In the genomic region with DNA sequence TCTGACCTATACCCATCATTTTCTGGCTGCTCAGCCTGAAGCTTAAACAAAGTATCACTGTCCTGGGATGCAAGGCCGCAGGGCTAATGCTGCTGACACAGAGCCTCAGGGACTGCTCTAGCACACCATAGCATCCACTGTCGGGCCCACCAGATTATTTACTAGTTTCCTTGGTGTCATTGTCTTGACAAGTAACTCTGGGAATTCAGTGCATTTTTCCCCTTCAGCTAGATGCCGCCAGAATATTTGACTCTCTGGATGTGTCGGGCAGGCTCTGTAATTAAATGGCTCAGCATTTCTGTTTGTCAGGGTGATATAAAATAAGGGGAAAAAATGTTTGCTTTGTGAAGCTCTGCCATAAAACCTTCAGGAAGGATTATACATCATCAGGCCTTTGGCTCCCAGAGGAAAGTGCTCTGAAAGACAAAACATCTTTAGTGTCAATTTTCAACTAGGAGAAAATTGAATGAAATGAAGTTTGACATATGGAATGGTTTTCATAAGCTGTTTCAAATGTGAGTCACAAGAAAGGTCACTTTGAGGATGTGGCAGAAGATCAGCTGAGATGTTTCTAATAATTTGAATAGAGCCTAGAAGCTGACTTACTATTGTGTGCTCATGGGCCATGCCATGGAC, we compare ENCODE assay signal across 22 cellular contexts.
DNase-seq lines count a peak whose midpoint lies in the region; ATAC-seq, FAIRE-seq and TF ChIP-seq lines count a peak whose summit lies in the region.
"Had no signal": no experiment of that assay in that cellular context is flagged by ENCODE, and none has a peak within 500 bp of the region (broad histone marks: within the 10 kb centered on the region; RNA-seq: fewer than 3 reads in every experiment).

No MANE protein-coding gene starts in this region.

- peak overlapping the region; percentile 18 for H3K4me3 ChIP-seq in adipocyte (ENCODE audit: low read length)
- H3K4me3 ChIP-seq in foreskin fibroblast (ENCODE audit: low read depth in 1 of 2, low read length in 2 of 2) = no peak overlapping the region
- H3K4me3 ChIP-seq in trophoblast cell (ENCODE audit: low read depth, low read length) = no peak overlapping the region
- no peak overlapping the region for H3K4me3 ChIP-seq in kidney (ENCODE audit: low read length in 2 of 2)
- H3K4me3 ChIP-seq: breast epithelium, esophagus muscularis mucosa, mucosa of descending colon, sigmoid colon, uterus had no signal

- H3K27me3 ChIP-seq in adipocyte (replicated peaks; ENCODE audit: control insufficient read depth, insufficient read depth, low read length) (no peaks in the 10 kb centered on the region), trophoblast cell (ENCODE audit: insufficient read depth, low read length) (no peaks in the 10 kb centered on the region)
- H3K27me3 ChIP-seq: breast epithelium, esophagus muscularis mucosa, sigmoid colon, uterus had no signal

- no peak overlapping the region for H3K4ac ChIP-seq in trophoblast cell (ENCODE audit: low read depth, low read length)

- POLR2A ChIA-PET in MCF 10A (lab: Yijun Ruan, JAX) = no interaction called here

- H3K36me3 Mint-ChIP-seq in MCF 10A (ENCODE audit: insufficient read depth, unreplicated experiment) = no peaks in the 10 kb centered on the region
- H3K36me3 Mint-ChIP-seq: activated naive CD4-positive, alpha-beta T cell treated with anti-CD3 and anti-CD28 coated beads, Interleukin-2, amount 10 ng/mL, durations not matched to agents 7 days and 5 days had no signal

- H3K9me3 ChIP-seq in adipocyte (ENCODE audit: control insufficient read depth, low read length) (no peaks in the 10 kb centered on the region), trophoblast cell (ENCODE audit: insufficient read depth, low read depth, low read length) (no peaks in the 10 kb centered on the region), kidney (ENCODE audit: control insufficient read depth in 1 of 2, low read length in 2 of 2) (no peaks in the 10 kb centered on the region)
- H3K9me3 ChIP-seq: breast epithelium, Caco-2, esophagus muscularis mucosa, mucosa of descending colon, sigmoid colon, uterus had no signal

- H3K27me3 Mint-ChIP-seq in MCF 10A (ENCODE audit: insufficient read depth, unreplicated experiment) = no peaks in the 10 kb centered on the region
- H3K27me3 Mint-ChIP-seq: activated CD4-positive, alpha-beta T cell treated with anti-CD3 and anti-CD28 coated beads, Interleukin-2, amount 10 ng/mL, durations not matched to agents 24 days and 14 days; activated naive CD4-positive, alpha-beta T cell treated with anti-CD3 and anti-CD28 coated beads, Interleukin-2, amount 10 ng/mL, durations not matched to agents 7 days and 5 days had no signal

- peaks cover 21% of the 10 kb centered on the region for H3K4me1 Mint-ChIP-seq in MCF 10A (ENCODE audit: insufficient read depth, unreplicated experiment)
- H3K4me1 Mint-ChIP-seq: activated CD4-positive, alpha-beta T cell treated with anti-CD3 and anti-CD28 coated beads, Interleukin-2, amount 10 ng/mL, durations not matched to agents 24 days and 14 days; activated naive CD4-positive, alpha-beta T cell treated with anti-CD3 and anti-CD28 coated beads, Interleukin-2, amount 10 ng/mL, durations not matched to agents 7 days and 5 days had no signal

- H3K36me3 ChIP-seq in adipocyte (ENCODE audit: control insufficient read depth, insufficient read depth, low read length, severe bottlenecking) (no peaks in the 10 kb centered on the region), trophoblast cell (ENCODE audit: control insufficient read depth in 1 of 2, insufficient read depth in 2 of 2, low read length in 2 of 2) (no peaks in the 10 kb centered on the region), kidney (ENCODE audit: control insufficient read depth in 1 of 2, insufficient read depth in 2 of 2, low read length in 2 of 2) (no peaks in the 10 kb centered on the region)
- H3K36me3 ChIP-seq: breast epithelium, esophagus muscularis mucosa, sigmoid colon, uterus had no signal

- no peak overlapping the region for H2AFZ ChIP-seq in trophoblast cell (ENCODE audit: insufficient read depth, low read length, poor library complexity)

- no peak for FAIRE-seq in kidney (lab: Jason Lieb, UNC)

- H3K79me1 ChIP-seq in trophoblast cell (ENCODE audit: low read length) = peaks cover 4% of the 10 kb centered on the region

- peak overlapping the region; percentile 81 for H2BK5ac ChIP-seq in trophoblast cell (ENCODE audit: low read depth, low read length, poor library complexity)

- H2BK12ac ChIP-seq in trophoblast cell (ENCODE audit: low read length) = no peak overlapping the region

- no peak overlapping the region for H3K14ac ChIP-seq in trophoblast cell (ENCODE audit: low read length)

- H4K12ac ChIP-seq in trophoblast cell (ENCODE audit: low read depth, low read length) = no peak overlapping the region

- no peak overlapping the region for H2AK5ac ChIP-seq in trophoblast cell (ENCODE audit: low read length)

- H3K27ac Mint-ChIP-seq in MCF 10A (ENCODE audit: low read depth, unreplicated experiment) = no peak overlapping the region
- H3K27ac Mint-ChIP-seq: activated CD4-positive, alpha-beta T cell treated with anti-CD3 and anti-CD28 coated beads, Interleukin-2, amount 10 ng/mL, durations not matched to agents 24 days and 14 days; activated naive CD4-positive, alpha-beta T cell treated with anti-CD3 and anti-CD28 coated beads, Interleukin-2, amount 10 ng/mL, durations not matched to agents 7 days and 5 days had no signal

- peaks cover 27% of the 10 kb centered on the region for H3K4me1 ChIP-seq in adipocyte (ENCODE audit: control insufficient read depth, insufficient read depth, low read length)
- peaks cover 0 to 6% of the 10 kb centered on the region in 2 experiments for H3K4me1 ChIP-seq in trophoblast cell (ENCODE audit: control insufficient read depth in 1 of 2, insufficient read depth in 2 of 2, low read length in 2 of 2)
- H3K4me1 ChIP-seq in kidney (ENCODE audit: control insufficient read depth in 1 of 2, insufficient read depth in 1 of 2, low read depth in 1 of 2, low read length in 2 of 2) = no peaks in the 10 kb centered on the region
- H3K4me1 ChIP-seq: breast epithelium, Caco-2 had no signal

- H3K27ac ChIP-seq in trophoblast cell (ENCODE audit: low read depth, low read length) = peak overlapping the region; percentile 87
- no peak overlapping the region for H3K27ac ChIP-seq in kidney (ENCODE audit: low read depth in 2 of 2, low read length in 2 of 2)
- H3K27ac ChIP-seq: breast epithelium, esophagus muscularis mucosa, sigmoid colon, uterus had no signal

- H3K9me3 Mint-ChIP-seq in MCF 10A (ENCODE audit: unreplicated experiment) = no peaks in the 10 kb centered on the region
- H3K9me3 Mint-ChIP-seq: activated CD4-positive, alpha-beta T cell treated with anti-CD3 and anti-CD28 coated beads, Interleukin-2, amount 10 ng/mL, durations not matched to agents 24 days and 14 days; activated naive CD4-positive, alpha-beta T cell treated with anti-CD3 and anti-CD28 coated beads, Interleukin-2, amount 10 ng/mL, durations not matched to agents 7 days and 5 days had no signal

- TF ChIP-seq CTCF in foreskin fibroblast (IDR thresholded peaks at IDR 0.05; ENCODE audit: low read depth, low read length) (no peak), kidney (IDR thresholded peaks at IDR 0.05; ENCODE audit: borderline replicate concordance, extremely low read depth, insufficient read depth) (no peak), MCF 10A (IDR thresholded peaks at IDR 0.05; ENCODE audit: unreplicated experiment) (no peak)

- H3K79me2 ChIP-seq in trophoblast cell (ENCODE audit: control insufficient read depth, insufficient read depth, low read length, poor library complexity) = no peaks in the 10 kb centered on the region

- BruUV-seq in MCF 10A (replicated peaks; lab: Mats Ljungman, UMichigan) = no TSS peak

- CTCF ChIA-PET in MCF 10A (lab: Yijun Ruan, JAX) = interaction anchor here (0.6 kb wide), 1 partner anchor 621 kb away, joined by 3 read pairs; no protein-coding TSS in a partner anchor

- no CpG with 5 or more reads among the region's 4 CpGs for WGBS in trophoblast cell (ENCODE audit: extremely low coverage, insufficient coverage, insufficient read length)

- H3K9ac ChIP-seq in adipocyte (ENCODE audit: low read length) (no peak overlapping the region), trophoblast cell (ENCODE audit: low read length) (no peak overlapping the region), kidney (ENCODE audit: low read length in 2 of 2) (no peak overlapping the region)

- intact Hi-C loops in kidney (cut with DNase I) = no loop called here
- intact Hi-C loops in MCF 10A (cut with micrococcal nuclease) = no loop called here

- H3K4me2 ChIP-seq in trophoblast cell (ENCODE audit: low read length) = no peak overlapping the region

- H4K91ac ChIP-seq in trophoblast cell (ENCODE audit: low read depth, low read length) = no peak overlapping the region

- no peak overlapping the region for H2BK120ac ChIP-seq in trophoblast cell (ENCODE audit: insufficient read depth, low read length, poor library complexity)

- no peak overlapping the region for H3K18ac ChIP-seq in trophoblast cell (ENCODE audit: low read length)

- H4K8ac ChIP-seq in trophoblast cell (ENCODE audit: low read depth, low read length) = no peak overlapping the region

- no peak for ATAC-seq in HG03439 (IDR thresholded peaks at IDR 0.05; ENCODE audit: unreplicated experiment)
- ATAC-seq: mucosa of descending colon had no signal

- DNase-seq in EL = peak; percentile 61
- DNase-seq in adipocyte (ENCODE audit: low read depth) = peak; percentile 84
- peak; percentile 21 to 74 for DNase-seq in foreskin fibroblast
- DNase-seq in trophoblast cell = peak; percentile 87 to 88
- no peak for DNase-seq in kidney
- no peak for DNase-seq in MCF 10A (ENCODE audit: unreplicated experiment)
- DNase-seq in anterior cingulate cortex (lab: John Stamatoyannopoulos, UW) = no peak
- DNase-seq: activated naive CD4-positive, alpha-beta T cell treated with anti-CD3 and anti-CD28 coated beads, Interleukin-2, amount 10 ng/mL, durations not matched to agents 7 days and 5 days; activated T-cell treated with anti-CD3 and anti-CD28 coated beads for 4 hours; dermis blood vessel endothelial cell; hypothalamus; KG1; mucosa of descending colon; NCI-H1092; NCI-H510A treated with DMSO at 0.1 percent for 48 hours; sigmoid colon; uterus had no signal

- H3K23ac ChIP-seq in trophoblast cell (ENCODE audit: low read length) = no peak overlapping the region

- no peak overlapping the region for H3K4me3 Mint-ChIP-seq in MCF 10A (ENCODE audit: unreplicated experiment)
- H3K4me3 Mint-ChIP-seq: activated CD4-positive, alpha-beta T cell treated with anti-CD3 and anti-CD28 coated beads, Interleukin-2, amount 10 ng/mL, durations not matched to agents 24 days and 14 days; activated naive CD4-positive, alpha-beta T cell treated with anti-CD3 and anti-CD28 coated beads, Interleukin-2, amount 10 ng/mL, durations not matched to agents 7 days and 5 days had no signal

Comparison
In these comparisons a context has a peak if more than half of its experiments do, and no peak if none do; other contexts are left out.
1. DNase-seq: peak in EL (single experiment), adipocyte (single experiment), foreskin fibroblast (2 of 2) and trophoblast cell (2 of 2); none in kidney (single experiment), MCF 10A (single experiment) and anterior cingulate cortex (0 of 58).